In genomic region chr7:96547371-96547811, GRCh38 we compare ENCODE assay signal across 15 cellular contexts.
DNase-seq lines count a peak whose midpoint lies in the region.
"Had no signal": no experiment of that assay in that cellular context is flagged by ENCODE, and none has a peak within 500 bp of the region (broad histone marks: within the 10 kb centered on the region; RNA-seq: fewer than 3 reads in every experiment).

No MANE protein-coding gene starts in this region.

- DNase-seq in DMS 273 treated with DMSO at 0.1 percent for 48 hours (lab: John Stamatoyannopoulos, UW) (peak; percentile 68), NCI-H1694 (lab: John Stamatoyannopoulos, UW) (peak; percentile 88), NCI-H748 (lab: John Stamatoyannopoulos, UW; ENCODE audit: unreplicated experiment) (peak; percentile 99), epidermal melanocyte (ENCODE audit: insufficient read length, low spot score) (peak; percentile 22), putamen (ENCODE audit: low spot score) (no peak)
- no peak for DNase-seq in stimulated activated CD4-positive, alpha-beta T cell treated with anti-CD3 and anti-CD28 coated beads, Interleukin-4, amount 100 ng/mL, for 1 hour
- DNase-seq in stimulated activated CD4-positive, alpha-beta T cell treated with anti-CD3 and anti-CD28 coated beads, Interleukin-2, amount 100 ng/mL, for 48 hours, result no peak
- DNase-seq in stimulated activated CD8-positive, alpha-beta memory T cell treated with anti-CD3 and anti-CD28 coated beads, Interleukin-4, amount 100 ng/mL, for 48 hours, result no peak
- DNase-seq: activated CD4-positive, alpha-beta T cell treated with anti-CD3 and anti-CD28 coated beads for 1 hour; activated T-cell treated with anti-CD3 and anti-CD28 coated beads, Interleukin-2, amount 50 U/mL, for 1 hour; immature natural killer cell; mucosa of descending colon; psoas muscle; stimulated activated CD4-positive, alpha-beta T cell treated with anti-CD3 and anti-CD28 coated beads, Interleukin-2, amount 100 ng/mL, for 24 hours; T-helper 17 cell had no signal

Comparison
In these comparisons a context has a peak if more than half of its experiments do, and no peak if none do; other contexts are left out.
1. DNase-seq: peak in DMS 273 treated with DMSO at 0.1 percent for 48 hours (single experiment), NCI-H1694 (single experiment), NCI-H748 (single experiment) and epidermal melanocyte (single experiment); none in putamen (single experiment), stimulated activated CD4-positive, alpha-beta T cell treated with anti-CD3 and anti-CD28 coated beads, Interleukin-4, amount 100 ng/mL, for 1 hour (single experiment), stimulated activated CD4-positive, alpha-beta T cell treated with anti-CD3 and anti-CD28 coated beads, Interleukin-2, amount 100 ng/mL, for 48 hours (0 of 2) and stimulated activated CD8-positive, alpha-beta memory T cell treated with anti-CD3 and anti-CD28 coated beads, Interleukin-4, amount 100 ng/mL, for 48 hours (single experiment).